Comparison of ENCODE assay signal across 20 cellular contexts in the genomic region with DNA sequence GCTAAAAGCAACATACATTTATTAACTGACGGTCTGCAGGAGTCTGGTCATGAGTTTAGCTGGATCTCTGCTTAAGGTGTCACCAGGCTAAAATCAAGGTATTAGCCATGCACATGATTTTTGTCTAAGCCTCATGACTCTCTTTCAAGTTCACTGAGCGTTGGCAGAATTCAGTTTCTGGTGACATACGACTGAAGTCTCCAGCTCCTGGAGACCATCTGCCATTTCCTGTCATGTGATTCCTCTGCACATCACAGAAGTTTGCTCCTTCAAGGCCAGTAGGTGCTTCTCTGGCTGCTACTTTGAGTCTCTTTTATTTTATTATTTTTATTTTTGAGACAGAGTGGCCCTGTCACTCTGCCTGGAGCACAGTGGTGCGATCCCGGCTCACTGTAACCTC.
DNase-seq lines count a peak whose midpoint lies in the region; ATAC-seq, FAIRE-seq and TF ChIP-seq lines count a peak whose summit lies in the region.
"Had no signal": no experiment of that assay in that cellular context is flagged by ENCODE, and none has a peak within 500 bp of the region (broad histone marks: within the 10 kb centered on the region; RNA-seq: fewer than 3 reads in every experiment).

No MANE protein-coding gene starts in this region.

- no peaks in the 10 kb centered on the region for H3K4me1 ChIP-seq in gastrocnemius medialis
- H3K4me1 ChIP-seq: SJSA1 had no signal

- no peak for TF ChIP-seq CTCF in gastrocnemius medialis (IDR thresholded peaks at IDR 0.05 in 4 of 5, conservative IDR thresholded peaks at IDR 0.05 in 1 of 5)

- no peak overlapping the region for H3K4me3 ChIP-seq in gastrocnemius medialis
- H3K4me3 ChIP-seq: MG63, SJSA1 had no signal

- no peak for ATAC-seq in gastrocnemius medialis
- ATAC-seq: Right ventricle myocardium inferior had no signal

- no peaks in the 10 kb centered on the region for H3K27me3 ChIP-seq in gastrocnemius medialis
- H3K27me3 ChIP-seq: SJSA1 had no signal

- no peak for TF ChIP-seq POLR2A in gastrocnemius medialis (IDR thresholded peaks at IDR 0.05)

- DNase-seq in NCI-H82 (lab: John Stamatoyannopoulos, UW) (peak; percentile 23), NCI-H82 treated with DMSO at 0.1 percent for 48 hours (lab: John Stamatoyannopoulos, UW; ENCODE audit: unreplicated experiment) (no peak), NAMALWA (ENCODE audit: low spot score) (peak; percentile 53), RPMI8226 (peak; percentile 8), HTR-8/SVneo (ENCODE audit: insufficient read length, low spot score) (no peak), gastrocnemius medialis (no peak), AML-193 (lab: John Stamatoyannopoulos, UW) (no peak)
- no peak for DNase-seq in activated CD4-positive, alpha-beta T cell treated with anti-CD3 and anti-CD28 coated beads for 4 hours
- DNase-seq: Karpas-422, MG63, NCI-H1092 treated with DMSO at 0.1 percent for 48 hours, NCI-H1436 treated with DMSO at 0.1 percent for 48 hours, NCI-H1930, NCI-H345, NCI-H526, OCI-M1 had no signal

- no peaks in the 10 kb centered on the region for H3K9me3 ChIP-seq in gastrocnemius medialis
- H3K9me3 ChIP-seq: MG63, SJSA1 had no signal

- H3K27ac ChIP-seq in gastrocnemius medialis = no peak overlapping the region
- H3K27ac ChIP-seq: SJSA1 had no signal

- intact Hi-C loops in gastrocnemius medialis (cut with DNase I; ENCODE audit: low total_unique reads) = no loop called here

- H3K36me3 ChIP-seq in gastrocnemius medialis = no peaks in the 10 kb centered on the region
- H3K36me3 ChIP-seq: MG63, SJSA1 had no signal

- in situ Hi-C loops in gastrocnemius medialis (cut with MboI; ENCODE audit: low sequenced_read_pairs in 4 of 4) = no loop called here

- FAIRE-seq in HTR-8/SVneo (lab: Jason Lieb, UNC) = no peak
- FAIRE-seq: G401.6, RCC 7860 had no signal

Comparison
In these comparisons a context has a peak if more than half of its experiments do, and no peak if none do; other contexts are left out.
1. DNase-seq: peak in NCI-H82 (single experiment), NAMALWA (single experiment) and RPMI8226 (single experiment); none in NCI-H82 treated with DMSO at 0.1 percent for 48 hours (single experiment), HTR-8/SVneo (single experiment), activated CD4-positive, alpha-beta T cell treated with anti-CD3 and anti-CD28 coated beads for 4 hours (0 of 2), gastrocnemius medialis (0 of 2) and AML-193 (0 of 2).